Comparison of ENCODE assay signal across 18 cellular contexts in genomic region chr6:170084166-170084730, GRCh38.
DNase-seq lines count a peak whose midpoint lies in the region; ATAC-seq and TF ChIP-seq lines count a peak whose summit lies in the region.
"Had no signal": no experiment of that assay in that cellular context is flagged by ENCODE, and none has a peak within 500 bp of the region (broad histone marks: within the 10 kb centered on the region; RNA-seq: fewer than 3 reads in every experiment).

No MANE protein-coding gene starts in this region.

- ATAC-seq in left ventricle myocardium superior (no peak), GM18873 (IDR thresholded peaks at IDR 0.05; ENCODE audit: low FRiP score, unreplicated experiment) (no peak)

- peak; percentile 24 for DNase-seq in activated CD4-positive, CD25-positive, alpha-beta regulatory T cell treated with anti-CD3 and anti-CD28 coated beads, Interleukin-2, amount 50 U/mL, for 72 hours
- no peak for DNase-seq in activated CD4-positive, CD25-positive, alpha-beta regulatory T cell (lab: John Stamatoyannopoulos, UW)
- DNase-seq in cardiac septum (ENCODE audit: low spot score): peak; percentile 63
- DNase-seq in left ventricle myocardium superior: no peak
- peak; percentile 51 for DNase-seq in mesenteric fat pad (ENCODE audit: low spot score)
- DNase-seq in suprapubic skin (ENCODE audit: low spot score in 2 of 2): peak; percentile 42 to 59
- DNase-seq in coronary artery (ENCODE audit: low spot score): no peak
- DNase-seq: ACHN, COR-L47, DMS79, Karpas-422, NCI-H1105 treated with DMSO at 0.1 percent for 48 hours, NCI-H2081, NCI-H526, OCI-M1 had no signal

- H3K4me3 ChIP-seq in suprapubic skin (no peak overlapping the region), coronary artery (no peak overlapping the region)
- H3K4me3 ChIP-seq: BLaER1 had no signal

- H3K9me3 ChIP-seq in suprapubic skin: no peaks in the 10 kb centered on the region

- no peak for TF ChIP-seq EP300 in suprapubic skin (IDR thresholded peaks at IDR 0.05)

- no peak for TF ChIP-seq CTCF in suprapubic skin (IDR thresholded peaks at IDR 0.05)
- no peak for TF ChIP-seq CTCF in coronary artery (IDR thresholded peaks at IDR 0.05)

- H3K27ac ChIP-seq in suprapubic skin (no peak overlapping the region), coronary artery (no peak overlapping the region)
- H3K27ac ChIP-seq: 22Rv1, BLaER1 had no signal

- 94% methylated on average over 14 of the region's 21 CpGs for WGBS in suprapubic skin

- H3K36me3 ChIP-seq in suprapubic skin: no peaks in the 10 kb centered on the region
- H3K36me3 ChIP-seq: BLaER1 had no signal

- peaks cover 23% of the 10 kb centered on the region for H3K27me3 ChIP-seq in suprapubic skin
- H3K27me3 ChIP-seq: BLaER1 had no signal

- intact Hi-C loops in cardiac septum (cut with DNase I) (no loop called here), left ventricle myocardium superior (cut with micrococcal nuclease) (no loop called here)

- no peak for TF ChIP-seq POLR2A in suprapubic skin (IDR thresholded peaks at IDR 0.05)

- H3K4me1 ChIP-seq in suprapubic skin: no peaks in the 10 kb centered on the region

Comparison
In these comparisons a context has a peak if more than half of its experiments do, and no peak if none do; other contexts are left out.
1. DNase-seq: peak in activated CD4-positive, CD25-positive, alpha-beta regulatory T cell treated with anti-CD3 and anti-CD28 coated beads, Interleukin-2, amount 50 U/mL, for 72 hours (single experiment), cardiac septum (single experiment), mesenteric fat pad (single experiment) and suprapubic skin (2 of 2); none in activated CD4-positive, CD25-positive, alpha-beta regulatory T cell (0 of 4), left ventricle myocardium superior (single experiment) and coronary artery (single experiment).